Comparison of ENCODE assay signal across 34 cellular contexts in genomic region chr10:64959116-64959515, GRCh38.
"Had no signal": no experiment of that assay in that cellular context is flagged by ENCODE, and none has a peak within 500 bp of the region (broad histone marks: within the 10 kb centered on the region; RNA-seq: fewer than 3 reads in every experiment).

No MANE protein-coding gene starts in this region.

- DNase-seq: activated effector memory CD4-positive, alpha-beta T cell treated with anti-CD3 and anti-CD28 coated beads, Interleukin-2, amount 50 U/mL, for 16 hours; activated effector memory CD4-positive, alpha-beta T cell treated with Interleukin-2 at 50 U/mL for 16 hours; activated gamma-delta T cell; activated gamma-delta T cell treated with Interleukin-2 at 50 U/mL for 16 hours; activated naive CD4-positive, alpha-beta T cell; activated naive CD4-positive, alpha-beta T cell treated with anti-CD3 and anti-CD28 coated beads for 36 hours; activated naive CD4-positive, alpha-beta T cell treated with anti-CD3 and anti-CD28 coated beads, Interleukin-2, amount 10 ng/mL, durations not matched to agents 7 days and 5 days; activated naive CD4-positive, alpha-beta T cell treated with anti-CD3 and anti-CD28 coated beads, Interleukin-2, amount 50 U/mL, for 16 hours; activated naive CD4-positive, alpha-beta T cell treated with Interleukin-2 at 50 U/mL for 16 hours; activated naive CD8-positive, alpha-beta T cell treated with anti-CD3 and anti-CD28 coated beads for 36 hours; activated naive CD8-positive, alpha-beta T cell treated with anti-CD3 and anti-CD28 coated beads, Interleukin-2, amount 10 ng/mL, durations not matched to agents 7 days and 5 days; activated naive CD8-positive, alpha-beta T cell treated with anti-CD3 and anti-CD28 coated beads, Interleukin-2, amount 50 U/mL, for 24 hours; activated T-cell treated with anti-CD3 and anti-CD28 coated beads, Interleukin-2, amount 50 U/mL, for 24 hours; activated T-cell treated with anti-CD3 and anti-CD28 coated beads, Interleukin-2, amount 50 U/mL, for 4 hours; activated T-cell treated with anti-CD3 and anti-CD28 coated beads, Interleukin-2, amount 50 U/mL, for 48 hours; activated T-cell treated with anti-CD3 and anti-CD28 coated beads, Interleukin-2, amount 50 U/mL, for 72 hours; adrenal gland; amniotic stem cell; amygdala; anterior cingulate cortex; aorta; body of pancreas; brain microvascular endothelial cell; caudate nucleus; central memory CD4-positive, alpha-beta T cell; cerebellar nuclear complex had no signal

- H3K9me3 Mint-ChIP-seq: activated naive CD8-positive, alpha-beta T cell treated with anti-CD3 and anti-CD28 coated beads for 36 hours; activated naive CD8-positive, alpha-beta T cell treated with anti-CD3 and anti-CD28 coated beads, Interleukin-2, amount 10 ng/mL, durations not matched to agents 7 days and 5 days; activated T-helper 17 cell treated with anti-CD3 and anti-CD28 coated beads, Interleukin-2, amount 50 U/mL, for 72 hours had no signal

- H3K27me3 Mint-ChIP-seq: activated naive CD4-positive, alpha-beta T cell treated with anti-CD3 and anti-CD28 coated beads, Interleukin-2, amount 10 ng/mL, durations not matched to agents 7 days and 5 days; activated naive CD4-positive, alpha-beta T cell treated with anti-CD3 and anti-CD28 coated beads, Interleukin-2, amount 50 U/mL, for 24 hours; activated naive CD8-positive, alpha-beta T cell; activated naive CD8-positive, alpha-beta T cell treated with anti-CD3 and anti-CD28 coated beads for 36 hours; activated naive CD8-positive, alpha-beta T cell treated with anti-CD3 and anti-CD28 coated beads, Interleukin-2, amount 10 ng/mL, durations not matched to agents 7 days and 5 days; activated naive CD8-positive, alpha-beta T cell treated with anti-CD3 and anti-CD28 coated beads, Interleukin-2, amount 50 U/mL, for 24 hours; activated T-cell treated with anti-CD3 and anti-CD28 coated beads, Interleukin-2, amount 50 U/mL, for 24 hours; activated T-helper 17 cell treated with anti-CD3 and anti-CD28 coated beads, Interleukin-2, amount 50 U/mL, for 72 hours; central memory CD8-positive, alpha-beta T cell had no signal

- H3K4me3 Mint-ChIP-seq: activated naive CD4-positive, alpha-beta T cell treated with anti-CD3 and anti-CD28 coated beads for 36 hours; activated naive CD4-positive, alpha-beta T cell treated with anti-CD3 and anti-CD28 coated beads, Interleukin-2, amount 10 ng/mL, durations not matched to agents 7 days and 5 days; activated naive CD4-positive, alpha-beta T cell treated with anti-CD3 and anti-CD28 coated beads, Interleukin-2, amount 50 U/mL, for 24 hours; activated naive CD8-positive, alpha-beta T cell; activated naive CD8-positive, alpha-beta T cell treated with anti-CD3 and anti-CD28 coated beads for 36 hours; activated naive CD8-positive, alpha-beta T cell treated with anti-CD3 and anti-CD28 coated beads, Interleukin-2, amount 10 ng/mL, durations not matched to agents 7 days and 5 days; activated naive CD8-positive, alpha-beta T cell treated with anti-CD3 and anti-CD28 coated beads, Interleukin-2, amount 50 U/mL, for 24 hours; activated T-cell treated with anti-CD3 and anti-CD28 coated beads, Interleukin-2, amount 50 U/mL, for 24 hours; activated T-cell treated with anti-CD3 and anti-CD28 coated beads, Interleukin-2, amount 50 U/mL, for 4 hours; activated T-cell treated with anti-CD3 and anti-CD28 coated beads, Interleukin-2, amount 50 U/mL, for 72 hours; activated T-helper 1 cell treated with anti-CD3 and anti-CD28 coated beads, Interleukin-12 subunit alpha, Interleukin-12 subunit beta, Interleukin-2, Interleukin-4 antibody, amounts not matched to agents 30 ng/mL and 10 ng/mL and 1 ng/mL, durations not matched to agents 14 hours and 24 hours and 36 hours; activated T-helper 17 cell treated with anti-CD3 and anti-CD28 coated beads, Interleukin-2, amount 50 U/mL, for 72 hours; brain; central memory CD8-positive, alpha-beta T cell had no signal

- H3K27ac Mint-ChIP-seq: activated naive CD4-positive, alpha-beta T cell treated with anti-CD3 and anti-CD28 coated beads for 36 hours; activated naive CD4-positive, alpha-beta T cell treated with anti-CD3 and anti-CD28 coated beads, Interleukin-2, amount 10 ng/mL, durations not matched to agents 7 days and 5 days; activated naive CD4-positive, alpha-beta T cell treated with anti-CD3 and anti-CD28 coated beads, Interleukin-2, amount 50 U/mL, for 24 hours; activated naive CD4-positive, alpha-beta T cell treated with anti-CD3 and anti-CD28 coated beads, Interleukin-2, amount 50 U/mL, for 72 hours; activated naive CD8-positive, alpha-beta T cell; activated naive CD8-positive, alpha-beta T cell treated with anti-CD3 and anti-CD28 coated beads for 36 hours; activated naive CD8-positive, alpha-beta T cell treated with anti-CD3 and anti-CD28 coated beads, Interleukin-2, amount 10 ng/mL, durations not matched to agents 7 days and 5 days; activated naive CD8-positive, alpha-beta T cell treated with anti-CD3 and anti-CD28 coated beads, Interleukin-2, amount 50 U/mL, for 24 hours; activated T-cell treated with anti-CD3 and anti-CD28 coated beads, Interleukin-2, amount 50 U/mL, for 24 hours; activated T-cell treated with anti-CD3 and anti-CD28 coated beads, Interleukin-2, amount 50 U/mL, for 72 hours; activated T-helper 1 cell treated with anti-CD3 and anti-CD28 coated beads, Interleukin-12 subunit alpha, Interleukin-12 subunit beta, Interleukin-2, Interleukin-4 antibody, amounts not matched to agents 30 ng/mL and 10 ng/mL and 1 ng/mL, durations not matched to agents 14 hours and 24 hours and 36 hours; activated T-helper 17 cell treated with anti-CD3 and anti-CD28 coated beads, Interleukin-2, amount 50 U/mL, for 72 hours; activated T-helper 2 cell treated with anti-CD3 and anti-CD28 coated beads, Interferon-gamma antibody, Interleukin-2, Interleukin-4, amounts not matched to agents 10 μg/mL and 5 μg/mL and 100 μg/mL, durations not matched to agents 14 hours and 24 hours and 36 hours; brain had no signal

- H3K36me3 Mint-ChIP-seq: activated naive CD4-positive, alpha-beta T cell treated with anti-CD3 and anti-CD28 coated beads, Interleukin-2, amount 10 ng/mL, durations not matched to agents 7 days and 5 days; activated naive CD4-positive, alpha-beta T cell treated with anti-CD3 and anti-CD28 coated beads, Interleukin-2, amount 50 U/mL, for 24 hours; activated naive CD8-positive, alpha-beta T cell; activated naive CD8-positive, alpha-beta T cell treated with anti-CD3 and anti-CD28 coated beads for 36 hours; activated naive CD8-positive, alpha-beta T cell treated with anti-CD3 and anti-CD28 coated beads, Interleukin-2, amount 10 ng/mL, durations not matched to agents 7 days and 5 days; brain had no signal

- H3K4me1 Mint-ChIP-seq: activated naive CD4-positive, alpha-beta T cell treated with anti-CD3 and anti-CD28 coated beads, Interleukin-2, amount 10 ng/mL, durations not matched to agents 7 days and 5 days; activated naive CD4-positive, alpha-beta T cell treated with anti-CD3 and anti-CD28 coated beads, Interleukin-2, amount 50 U/mL, for 24 hours; activated naive CD8-positive, alpha-beta T cell treated with anti-CD3 and anti-CD28 coated beads for 36 hours; activated naive CD8-positive, alpha-beta T cell treated with anti-CD3 and anti-CD28 coated beads, Interleukin-2, amount 10 ng/mL, durations not matched to agents 7 days and 5 days; activated naive CD8-positive, alpha-beta T cell treated with anti-CD3 and anti-CD28 coated beads, Interleukin-2, amount 50 U/mL, for 24 hours; activated T-helper 17 cell treated with anti-CD3 and anti-CD28 coated beads, Interleukin-2, amount 50 U/mL, for 72 hours; brain; central memory CD8-positive, alpha-beta T cell had no signal
